12 cellular contexts compared by ENCODE assay signal in the genomic region with DNA sequence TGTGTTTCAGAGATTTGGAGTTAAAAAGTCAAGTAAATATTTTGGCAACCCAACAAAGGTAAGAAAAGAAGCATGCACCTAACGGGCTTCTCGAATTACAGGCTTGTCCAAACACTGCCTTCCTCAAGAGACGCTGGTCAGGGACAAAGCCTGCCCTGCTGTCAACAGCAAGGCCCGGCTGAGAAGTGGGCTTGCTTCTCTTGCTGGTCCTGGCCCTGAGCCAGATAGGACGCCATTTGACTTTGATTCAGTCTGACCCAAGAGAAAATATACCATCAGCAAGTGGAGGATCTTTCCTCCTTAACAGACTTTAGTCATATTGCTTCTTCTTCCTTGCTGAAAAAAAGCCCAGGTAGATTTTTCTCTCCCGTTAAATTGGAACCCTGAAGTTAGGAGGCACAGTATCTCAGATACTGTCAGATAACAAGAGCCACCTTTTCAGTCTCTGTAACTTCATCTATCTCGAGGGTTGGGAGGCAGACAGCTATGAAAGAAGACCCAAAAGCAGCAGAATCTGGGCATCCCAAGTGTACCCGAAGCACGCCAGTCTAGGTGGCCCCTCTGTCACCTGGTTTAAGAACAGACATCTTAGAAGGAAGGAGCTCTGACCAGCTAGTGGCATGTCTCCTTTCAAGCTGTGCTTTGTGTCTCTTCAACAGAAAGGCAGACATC. TPM values are rescaled to one million over a fixed set of nuclear protein-coding genes. Genes with fewer than 3 reads are reported as not detected.
DNase-seq lines count a peak whose midpoint lies in the region; ATAC-seq and TF ChIP-seq lines count a peak whose summit lies in the region.
"Had no signal": no experiment of that assay in that cellular context is flagged by ENCODE, and none has a peak within 500 bp of the region (broad histone marks: within the 10 kb centered on the region; RNA-seq: fewer than 3 reads in every experiment).

No MANE protein-coding gene starts in this region.

- no peak overlapping the region for H3K4me3 ChIP-seq in upper lobe of left lung
- no peak overlapping the region for H3K4me3 ChIP-seq in osteoblast (ENCODE audit: insufficient read depth, low read length)
- H3K4me3 ChIP-seq: MG63 had no signal

- no peaks in the 10 kb centered on the region for H3K79me2 ChIP-seq in osteoblast (ENCODE audit: insufficient read depth, low read length)

- 53 to 54% methylated on average over 9 of the region's 9 CpGs for WGBS in upper lobe of left lung, 2 donors

- H3K4me2 ChIP-seq in osteoblast (ENCODE audit: insufficient read depth, low read length): no peak overlapping the region

- TF ChIP-seq CTCF in upper lobe of left lung (IDR thresholded peaks at IDR 0.05): no peak
- no peak for TF ChIP-seq CTCF in osteoblast (IDR thresholded peaks at IDR 0.05; ENCODE audit: extremely low read depth, low read depth, low read length)

- no peaks in the 10 kb centered on the region for H3K27me3 ChIP-seq in upper lobe of left lung
- H3K27me3 ChIP-seq in osteoblast (ENCODE audit: insufficient read depth, low read length): no peaks in the 10 kb centered on the region
- H3K27me3 ChIP-seq: MG63 had no signal

- ATAC-seq in upper lobe of left lung (ENCODE audit: low FRiP score in 2 of 2) (peak in 1 of 2 donors; percentile 68), HG03520 (IDR thresholded peaks at IDR 0.05; ENCODE audit: unreplicated experiment) (no peak)

- DNase-seq in NCI-H345 (lab: John Stamatoyannopoulos, UW): peak; percentile 1
- no peak for DNase-seq in NCI-H345 treated with DMSO at 0.1 percent for 48 hours (lab: John Stamatoyannopoulos, UW; ENCODE audit: unreplicated experiment)
- peak; percentile 45 for DNase-seq in SW480 (ENCODE audit: low spot score)
- DNase-seq in islet precursor cell: peak; percentile 73
- peak in 1 of 2 donors; percentile 71 for DNase-seq in upper lobe of left lung
- no peak for DNase-seq in osteoblast (ENCODE audit: insufficient read length, low spot score, missing footprints)
- DNase-seq in cardiac septum (ENCODE audit: low spot score): no peak
- DNase-seq: activated CD4-positive, alpha-beta memory T cell treated with anti-CD3 and anti-CD28 coated beads, Interleukin-2, amount 10 ng/mL, durations not matched to agents 7 days and 5 days; MG63; stimulated activated CD4-positive, alpha-beta T cell treated with anti-CD3 and anti-CD28 coated beads, Interleukin-1b, Interleukin-23, amount 100 ng/mL, for 48 hours had no signal

- peak overlapping the region; percentile 19 to 76 (median 72) for H3K27ac ChIP-seq in upper lobe of left lung
- no peak overlapping the region for H3K27ac ChIP-seq in osteoblast (ENCODE audit: low read depth, low read length)

- intact Hi-C loops in cardiac septum (cut with DNase I): loop anchor here (10.0 kb wide), 1 partner anchor 49 kb away; no protein-coding TSS in a partner anchor

- TF ChIP-seq POLR2A in upper lobe of left lung (IDR thresholded peaks at IDR 0.05): no peak

- H3K4me1 ChIP-seq in upper lobe of left lung (peaks cover 16 to 29% (median 22%) of the 10 kb centered on the region in 4 donors), osteoblast (ENCODE audit: insufficient read depth, low read length) (peaks cover 10% of the 10 kb centered on the region)

- H2AFZ ChIP-seq in osteoblast (ENCODE audit: low read length): no peak overlapping the region

- no peaks in the 10 kb centered on the region for H3K9me3 ChIP-seq in upper lobe of left lung
- H3K9me3 ChIP-seq in osteoblast (ENCODE audit: low read depth, low read length): no peaks in the 10 kb centered on the region
- H3K9me3 ChIP-seq: MG63 had no signal

- TF ChIP-seq EP300 in upper lobe of left lung (IDR thresholded peaks at IDR 0.05): no peak

- H3K36me3 ChIP-seq in upper lobe of left lung (no peaks in the 10 kb centered on the region), osteoblast (ENCODE audit: insufficient read depth, low read length) (no peaks in the 10 kb centered on the region)
- H3K36me3 ChIP-seq: MG63 had no signal

- no peaks in the 10 kb centered on the region for H4K20me1 ChIP-seq in osteoblast (ENCODE audit: insufficient read depth, low read length)

RNA-seq across cellular contexts. Expression of a gene that starts 57.5 kb away (rescaled TPM):
- total RNA-seq in upper lobe of left lung (not detected), osteoblast (not detected in 2 replicates), cardiac septum (not detected)
- total RNA-seq: activated CD4-positive, alpha-beta memory T cell treated with anti-CD3 and anti-CD28 coated beads, Interleukin-2, amount 10 ng/mL, durations not matched to agents 7 days and 5 days; SK-MEL-5 had no signal

Comparison
In these comparisons a context has a peak if more than half of its experiments do, and no peak if none do; other contexts are left out.
1. DNase-seq: peak in NCI-H345 (single experiment), SW480 (single experiment) and islet precursor cell (single experiment); none in NCI-H345 treated with DMSO at 0.1 percent for 48 hours (single experiment), osteoblast (single experiment) and cardiac septum (single experiment).